Comparison of ENCODE assay signal across 8 cellular contexts in genomic region chr16:30355144-30355953, GRCh38. TPM values are rescaled to one million over a fixed set of nuclear protein-coding genes. Genes with fewer than 3 reads are reported as not detected.
DNase-seq lines count a peak whose midpoint lies in the region; ATAC-seq, FAIRE-seq and TF ChIP-seq lines count a peak whose summit lies in the region.

CD2BP2 (minus strand) TSS chr16:30355308; CDS start chr16:30354681, 627 bp downstream.

- peak; percentile 95 for DNase-seq in AG20443 (ENCODE audit: low spot score)
- peak; percentile 92 for DNase-seq in GM19239 (ENCODE audit: insufficient read length, low spot score)
- DNase-seq in NCI-H526 treated with DMSO at 0.1 percent for 48 hours (lab: John Stamatoyannopoulos, UW): peak; percentile 93
- DNase-seq in activated CD4-positive, alpha-beta T cell treated with anti-CD3 and anti-CD28 coated beads, Interleukin-2, amount 10 ng/mL, durations not matched to agents 7 days and 5 days: peak; percentile 88
- DNase-seq in colonic mucosa: peak; percentile 98
- DNase-seq in kidney tubule cell (ENCODE audit: low spot score): peak; percentile 100
- DNase-seq in stimulated activated CD4-positive, alpha-beta T cell treated with anti-CD3 and anti-CD28 coated beads, Interleukin-1b, Interleukin-23, amount 100 ng/mL, for 1 hour (ENCODE audit: low read depth in 2 of 2): peak; percentile 66 to 70

- H3K9ac ChIP-seq in colonic mucosa (ENCODE audit: low read depth in 2 of 2, low read length in 2 of 2): peak within 1 kb of the TSS; percentile 97

- H3K27ac Mint-ChIP-seq in activated CD4-positive, alpha-beta T cell treated with anti-CD3 and anti-CD28 coated beads, Interleukin-2, amount 10 ng/mL, durations not matched to agents 7 days and 5 days: peak within 1 kb of the TSS; percentile 92

- intact Hi-C loops in colonic mucosa (cut with DNase I): loop anchor here (10.0 kb wide), 1 partner anchor 261 kb away; the partner anchor contains the start of genes TBX6 and YPEL3

- H3K4me3 ChIP-seq in colonic mucosa: peak within 1 kb of the TSS; percentile 80

- CTCF ChIA-PET in activated CD4-positive, alpha-beta T cell treated with anti-CD3 and anti-CD28 coated beads, Interleukin-2, amount 10 ng/mL, durations not matched to agents 7 days and 5 days (lab: Charles Lee): interaction anchor here (1.0 to 2.3 kb wide), 8 partner anchors 10 to 54 kb away, joined by 3 to 8 read pairs (median 4); partner anchors contain the start of gene TBC1D10B

- TF ChIP-seq CTCF in colonic mucosa (IDR thresholded peaks at IDR 0.05): no peak

- H3K4me1 Mint-ChIP-seq in activated CD4-positive, alpha-beta T cell treated with anti-CD3 and anti-CD28 coated beads, Interleukin-2, amount 10 ng/mL, durations not matched to agents 7 days and 5 days: peaks cover 46% of the 10 kb centered on the region

- peak; percentile 97 for FAIRE-seq in GM19239 (lab: Jason Lieb, UNC)

- peak; percentile 36 for ATAC-seq in HG03457 (IDR thresholded peaks at IDR 0.05; ENCODE audit: unreplicated experiment)

- peaks cover 8% of the 10 kb centered on the region for H3K36me3 ChIP-seq in colonic mucosa

- POLR2A ChIA-PET in activated CD4-positive, alpha-beta T cell treated with anti-CD3 and anti-CD28 coated beads, Interleukin-2, amount 10 ng/mL, durations not matched to agents 7 days and 5 days (lab: Charles Lee): interaction anchor here (0.5 to 1.0 kb wide), 2 partner anchors 16 to 40 kb away, joined by 3 to 5 read pairs; partner anchors contain the start of gene ZNF48

- H3K9me3 ChIP-seq in colonic mucosa: no peaks in the 10 kb centered on the region

- H3K27ac ChIP-seq in colonic mucosa: peak within 1 kb of the TSS; percentile 94

- H3K36me3 Mint-ChIP-seq in activated CD4-positive, alpha-beta T cell treated with anti-CD3 and anti-CD28 coated beads, Interleukin-2, amount 10 ng/mL, durations not matched to agents 7 days and 5 days (ENCODE audit: low read depth): peaks cover 46% of the 10 kb centered on the region

- H3K27me3 ChIP-seq in colonic mucosa: no peaks in the 10 kb centered on the region

- peaks cover 7% of the 10 kb centered on the region for H3K4me1 ChIP-seq in colonic mucosa

- peak within 1 kb of the TSS; percentile 91 for H3K4me3 Mint-ChIP-seq in activated CD4-positive, alpha-beta T cell treated with anti-CD3 and anti-CD28 coated beads, Interleukin-2, amount 10 ng/mL, durations not matched to agents 7 days and 5 days

- no peaks in the 10 kb centered on the region for H3K27me3 Mint-ChIP-seq in activated CD4-positive, alpha-beta T cell treated with anti-CD3 and anti-CD28 coated beads, Interleukin-2, amount 10 ng/mL, durations not matched to agents 7 days and 5 days

- H3K9me3 Mint-ChIP-seq in activated CD4-positive, alpha-beta T cell treated with anti-CD3 and anti-CD28 coated beads, Interleukin-2, amount 10 ng/mL, durations not matched to agents 7 days and 5 days: no peaks in the 10 kb centered on the region

RNA-seq across cellular contexts. Expression of gene CD2BP2, which starts in this region (rescaled TPM):
- total RNA-seq in activated CD4-positive, alpha-beta T cell treated with anti-CD3 and anti-CD28 coated beads, Interleukin-2, amount 10 ng/mL, durations not matched to agents 7 days and 5 days: 10 to 100 TPM; 51.8 to 65.0 TPM
- 10 to 100 TPM; 44.8 to 76.1 TPM for total RNA-seq in colonic mucosa

Comparison
In these comparisons a context has a peak if more than half of its experiments do, and no peak if none do; other contexts are left out.
1. Peak in every context shown above with its lines: DNase-seq, ATAC-seq, H3K4me3 ChIP-seq and H3K27ac ChIP-seq.